ENCODE assay signal across 39 cellular contexts in the genomic region with DNA sequence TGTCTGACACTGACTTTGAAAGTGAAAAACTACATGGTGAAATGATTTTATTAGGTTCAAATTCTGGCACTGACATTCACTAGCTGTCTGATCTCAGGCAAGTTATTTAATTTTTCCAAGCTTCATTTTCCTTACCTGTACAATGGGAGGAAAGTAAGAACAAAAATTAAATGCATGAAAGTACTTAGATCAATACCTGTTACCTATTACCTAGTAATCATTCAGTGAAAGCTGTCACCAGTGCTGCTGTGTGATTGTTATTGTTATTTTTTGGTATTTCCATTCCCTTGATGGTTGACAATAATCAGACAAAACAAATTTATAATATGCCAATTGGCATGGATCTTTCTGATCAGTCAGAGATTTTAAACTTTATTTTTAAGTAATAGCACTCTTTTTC. TPM values are rescaled to one million over a fixed set of nuclear protein-coding genes. Genes with fewer than 3 reads are reported as not detected.
"Had no signal": no experiment of that assay in that cellular context is flagged by ENCODE, and none has a peak within 500 bp of the region (broad histone marks: within the 10 kb centered on the region; RNA-seq: fewer than 3 reads in every experiment).

No MANE protein-coding gene starts in this region.

- H3K4me3 ChIP-seq: adrenal gland, ascending aorta, body of pancreas, breast epithelium, cardiac muscle cell had no signal

- H3K27ac ChIP-seq: adrenal gland, ascending aorta, body of pancreas, brain microvascular endothelial cell, breast epithelium, cardiac muscle cell had no signal

- H3K27me3 ChIP-seq: adrenal gland, ascending aorta, body of pancreas, brain microvascular endothelial cell, breast epithelium, cardiac muscle cell had no signal

- DNase-seq: activated effector memory CD4-positive, alpha-beta T cell treated with anti-CD3 and anti-CD28 coated beads, Interleukin-2, amount 50 U/mL, for 16 hours; activated effector memory CD4-positive, alpha-beta T cell treated with Interleukin-2 at 50 U/mL for 16 hours; activated gamma-delta T cell; activated gamma-delta T cell treated with Interleukin-2 at 50 U/mL for 16 hours; activated naive CD4-positive, alpha-beta T cell; activated naive CD4-positive, alpha-beta T cell treated with anti-CD3 and anti-CD28 coated beads for 36 hours; activated naive CD4-positive, alpha-beta T cell treated with anti-CD3 and anti-CD28 coated beads, Interleukin-2, amount 10 ng/mL, durations not matched to agents 7 days and 5 days; activated naive CD4-positive, alpha-beta T cell treated with anti-CD3 and anti-CD28 coated beads, Interleukin-2, amount 50 U/mL, for 16 hours; activated naive CD4-positive, alpha-beta T cell treated with Interleukin-2 at 50 U/mL for 16 hours; activated naive CD8-positive, alpha-beta T cell treated with anti-CD3 and anti-CD28 coated beads for 36 hours; activated naive CD8-positive, alpha-beta T cell treated with anti-CD3 and anti-CD28 coated beads, Interleukin-2, amount 10 ng/mL, durations not matched to agents 7 days and 5 days; activated naive CD8-positive, alpha-beta T cell treated with anti-CD3 and anti-CD28 coated beads, Interleukin-2, amount 50 U/mL, for 24 hours; activated T-cell treated with anti-CD3 and anti-CD28 coated beads for 4 hours; activated T-cell treated with anti-CD3 and anti-CD28 coated beads, Interleukin-2, amount 50 U/mL, for 1 hour; activated T-cell treated with anti-CD3 and anti-CD28 coated beads, Interleukin-2, amount 50 U/mL, for 24 hours; activated T-cell treated with anti-CD3 and anti-CD28 coated beads, Interleukin-2, amount 50 U/mL, for 4 hours; activated T-cell treated with anti-CD3 and anti-CD28 coated beads, Interleukin-2, amount 50 U/mL, for 48 hours; activated T-cell treated with anti-CD3 and anti-CD28 coated beads, Interleukin-2, amount 50 U/mL, for 72 hours; adrenal gland; amniotic stem cell; amygdala; anterior cingulate cortex; aorta; body of pancreas; brain microvascular endothelial cell; caudate nucleus; central memory CD4-positive, alpha-beta T cell; cerebellar nuclear complex had no signal

- FAIRE-seq: astrocyte, bronchial epithelial cell had no signal

- H3K4me1 ChIP-seq: adrenal gland, ascending aorta, breast epithelium had no signal

- ATAC-seq: activated naive CD4-positive, alpha-beta T cell treated with anti-CD3 and anti-CD28 coated beads, Interleukin-2, amount 50 U/mL, for 72 hours; activated naive CD8-positive, alpha-beta T cell treated with anti-CD3 and anti-CD28 coated beads, Interleukin-2, amount 50 U/mL, for 24 hours; activated T-cell treated with anti-CD3 and anti-CD28 coated beads, Interleukin-2, amount 50 U/mL, for 4 hours; activated T-cell treated with anti-CD3 and anti-CD28 coated beads, Interleukin-2, amount 50 U/mL, for 72 hours; activated T-helper 17 cell treated with anti-CD3 and anti-CD28 coated beads, Interleukin-2, amount 50 U/mL, for 72 hours; body of pancreas had no signal

- H3K9me3 ChIP-seq: adrenal gland, ascending aorta, body of pancreas, breast epithelium had no signal

- H3K36me3 ChIP-seq: adrenal gland, ascending aorta, brain microvascular endothelial cell, breast epithelium, cardiac muscle cell had no signal

RNA-seq across cellular contexts. Expression of gene C8A, which starts 1.6 kb away (rescaled TPM):
- total RNA-seq: activated naive CD4-positive, alpha-beta T cell treated with anti-CD3 and anti-CD28 coated beads for 36 hours; activated naive CD4-positive, alpha-beta T cell treated with anti-CD3 and anti-CD28 coated beads, Interleukin-2, amount 50 U/mL, for 72 hours; activated naive CD8-positive, alpha-beta T cell treated with anti-CD3 and anti-CD28 coated beads for 36 hours; activated naive CD8-positive, alpha-beta T cell treated with anti-CD3 and anti-CD28 coated beads, Interleukin-2, amount 10 ng/mL, durations not matched to agents 7 days and 5 days; activated T-cell treated with anti-CD3 and anti-CD28 coated beads, Interleukin-2, amount 50 U/mL, for 4 hours; activated T-cell treated with anti-CD3 and anti-CD28 coated beads, Interleukin-2, amount 50 U/mL, for 72 hours; activated T-helper 1 cell treated with anti-CD3 and anti-CD28 coated beads, Interleukin-12 subunit alpha, Interleukin-12 subunit beta, Interleukin-2, Interleukin-4 antibody, amounts not matched to agents 30 ng/mL and 10 ng/mL and 1 ng/mL, durations not matched to agents 14 hours and 24 hours and 36 hours; activated T-helper 17 cell treated with anti-CD3 and anti-CD28 coated beads, Interleukin-2, amount 50 U/mL, for 72 hours; activated T-helper 2 cell treated with anti-CD3 and anti-CD28 coated beads, Interferon-gamma antibody, Interleukin-2, Interleukin-4, amounts not matched to agents 10 μg/mL and 5 μg/mL and 100 μg/mL, durations not matched to agents 14 hours and 24 hours and 36 hours; aorta; astrocyte; body of pancreas; breast epithelium; bronchial epithelial cell; cardiac muscle cell; cardiac septum; cerebellum had no signal
- polyA plus RNA-seq: aorta, cardiac muscle cell had no signal

RNA-seq across cellular contexts. Expression of gene FYB2, which starts 37.0 kb away (rescaled TPM):
- total RNA-seq: activated naive CD4-positive, alpha-beta T cell treated with anti-CD3 and anti-CD28 coated beads for 36 hours; activated naive CD4-positive, alpha-beta T cell treated with anti-CD3 and anti-CD28 coated beads, Interleukin-2, amount 50 U/mL, for 72 hours; activated naive CD8-positive, alpha-beta T cell treated with anti-CD3 and anti-CD28 coated beads for 36 hours; activated naive CD8-positive, alpha-beta T cell treated with anti-CD3 and anti-CD28 coated beads, Interleukin-2, amount 10 ng/mL, durations not matched to agents 7 days and 5 days; activated T-cell treated with anti-CD3 and anti-CD28 coated beads, Interleukin-2, amount 50 U/mL, for 4 hours; activated T-cell treated with anti-CD3 and anti-CD28 coated beads, Interleukin-2, amount 50 U/mL, for 72 hours; activated T-helper 1 cell treated with anti-CD3 and anti-CD28 coated beads, Interleukin-12 subunit alpha, Interleukin-12 subunit beta, Interleukin-2, Interleukin-4 antibody, amounts not matched to agents 30 ng/mL and 10 ng/mL and 1 ng/mL, durations not matched to agents 14 hours and 24 hours and 36 hours; activated T-helper 17 cell treated with anti-CD3 and anti-CD28 coated beads, Interleukin-2, amount 50 U/mL, for 72 hours; activated T-helper 2 cell treated with anti-CD3 and anti-CD28 coated beads, Interferon-gamma antibody, Interleukin-2, Interleukin-4, amounts not matched to agents 10 μg/mL and 5 μg/mL and 100 μg/mL, durations not matched to agents 14 hours and 24 hours and 36 hours; adrenal gland; aorta; ascending aorta; bronchial epithelial cell had no signal
- polyA plus RNA-seq: adrenal gland had no signal
